7 cellular contexts compared by ENCODE assay signal in genomic region chr7:87933953-87934698, GRCh38.
DNase-seq lines count a peak whose midpoint lies in the region; ATAC-seq and TF ChIP-seq lines count a peak whose summit lies in the region.

Gene ADAM22, plus strand, starts transcription at chr7:87934251. Its CDS starts 215 bp downstream, at chr7:87934466.

- in situ Hi-C loops in astrocyte of the cerebellum (cut with HindIII; ENCODE audit: low sequenced_read_pairs): no loop called here

- DNase-seq in NCI-H1694 treated with DMSO at 0.1 percent for 48 hours (lab: John Stamatoyannopoulos, UW) (peak; percentile 93), astrocyte of the cerebellum (ENCODE audit: low read depth) (peak; percentile 60), hippocampal formation (lab: John Stamatoyannopoulos, UW) (peak; percentile 94 to 96), retinal pigment epithelial cell (ENCODE audit: low read depth) (peak; percentile 75)
- peak; percentile 84 for DNase-seq in T-helper 2 cell treated with Interferon-gamma antibody and Interleukin-4, amounts not matched to agents 5 μg/mL and 100 μg/mL, for 36 hours (ENCODE audit: low spot score)

- peaks cover 32% of the 10 kb centered on the region for H3K27me3 Mint-ChIP-seq in T-helper 2 cell treated with Interferon-gamma antibody and Interleukin-4, amounts not matched to agents 5 μg/mL and 100 μg/mL, for 36 hours (ENCODE audit: low read depth)

- H3K4me3 Mint-ChIP-seq in T-helper 2 cell treated with Interferon-gamma antibody and Interleukin-4, amounts not matched to agents 5 μg/mL and 100 μg/mL, for 36 hours: peak within 1 kb of the TSS; percentile 91

- peaks cover 9% of the 10 kb centered on the region for H3K4me1 Mint-ChIP-seq in T-helper 2 cell treated with Interferon-gamma antibody and Interleukin-4, amounts not matched to agents 5 μg/mL and 100 μg/mL, for 36 hours (ENCODE audit: low read depth)

- ATAC-seq in GM18505 (IDR thresholded peaks at IDR 0.05; ENCODE audit: unreplicated experiment) (peak; percentile 95), HG02943 (IDR thresholded peaks at IDR 0.05; ENCODE audit: low read depth, unreplicated experiment) (peak; percentile 96)

- H3K27ac Mint-ChIP-seq in T-helper 2 cell treated with Interferon-gamma antibody and Interleukin-4, amounts not matched to agents 5 μg/mL and 100 μg/mL, for 36 hours: peak within 1 kb of the TSS; percentile 24

- no peaks in the 10 kb centered on the region for H3K9me3 Mint-ChIP-seq in T-helper 2 cell treated with Interferon-gamma antibody and Interleukin-4, amounts not matched to agents 5 μg/mL and 100 μg/mL, for 36 hours

- TF ChIP-seq CTCF in astrocyte of the cerebellum (IDR thresholded peaks at IDR 0.05; ENCODE audit: low read depth, low read length, missing control alignments) (no peak), retinal pigment epithelial cell (conservative IDR thresholded peaks at IDR 0.05; ENCODE audit: low read depth, low read length) (peak; percentile 7)

- H3K4me3 ChIP-seq in astrocyte of the cerebellum (ENCODE audit: low read depth, low read length) (peak within 1 kb of the TSS; percentile 70), retinal pigment epithelial cell (ENCODE audit: low read length) (peak within 1 kb of the TSS; percentile 73)

- H3K36me3 Mint-ChIP-seq in T-helper 2 cell treated with Interferon-gamma antibody and Interleukin-4, amounts not matched to agents 5 μg/mL and 100 μg/mL, for 36 hours (ENCODE audit: low read depth): peaks cover 3% of the 10 kb centered on the region

- peak; percentile 91 for TF ChIP-seq POLR2A in GM18505 (IDR thresholded peaks at IDR 0.05; ENCODE audit: borderline replicate concordance, extremely low read depth, insufficient read depth, insufficient read length)

Comparison
In these comparisons a context has a peak if more than half of its experiments do, and no peak if none do; other contexts are left out.
1. Peak in every context shown above with its lines: DNase-seq, ATAC-seq and H3K4me3 ChIP-seq.